ENCODE assay signal across 22 cellular contexts in the genomic region with DNA sequence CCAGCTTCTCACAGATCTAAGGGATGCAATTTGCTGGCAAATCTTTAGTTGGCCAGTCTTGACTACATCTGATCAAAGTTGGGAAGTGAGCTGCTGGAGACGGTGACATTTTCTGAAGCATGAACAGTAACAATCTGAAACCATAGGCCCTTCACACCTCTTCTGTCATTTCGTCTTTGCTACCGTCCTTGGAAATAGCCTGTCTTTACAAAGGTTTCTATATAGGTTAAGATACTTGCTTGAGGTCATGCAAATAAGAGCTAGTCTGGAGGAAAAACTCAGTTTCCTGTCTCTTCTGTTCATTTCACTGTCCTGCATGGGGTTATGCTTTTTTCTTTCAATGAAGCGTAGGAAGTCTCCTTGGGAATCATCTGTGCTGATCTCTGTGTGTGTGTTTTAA.
DNase-seq lines count a peak whose midpoint lies in the region; ATAC-seq and TF ChIP-seq lines count a peak whose summit lies in the region.
"Had no signal": no experiment of that assay in that cellular context is flagged by ENCODE, and none has a peak within 500 bp of the region (broad histone marks: within the 10 kb centered on the region; RNA-seq: fewer than 3 reads in every experiment).

No MANE protein-coding gene starts in this region.

- peak; percentile 48 for DNase-seq in cerebellar cortex (ENCODE audit: low spot score)
- no peak for DNase-seq in cortex of kidney (lab: John Stamatoyannopoulos, UW)
- no peak for DNase-seq in inferior parietal cortex (ENCODE audit: extremely low spot score)
- DNase-seq: activated CD4-positive, CD25-positive, alpha-beta regulatory T cell treated with anti-CD3 and anti-CD28 coated beads, Interleukin-2, amount 50 U/mL, for 72 hours; activated naive CD8-positive, alpha-beta T cell treated with anti-CD3 and anti-CD28 coated beads, Interleukin-2, amount 10 ng/mL, durations not matched to agents 7 days and 5 days; DMS 273 treated with DMSO at 0.1 percent for 48 hours; GF-D8; hypothalamus; KBM-7; kidney; NCI-H1694 treated with DMSO at 0.1 percent for 48 hours; NCI-H226; occipital lobe; stimulated activated CD4-positive, alpha-beta T cell treated with anti-CD3 and anti-CD28 coated beads, Interleukin-12 subunit alpha, Interleukin-12 subunit beta, amount 100 ng/mL, for 4 hours; stimulated activated CD8-positive, alpha-beta memory T cell treated with anti-CD3 and anti-CD28 coated beads, Interleukin-4, amount 100 ng/mL, for 48 hours had no signal

- ATAC-seq in GM18502 (IDR thresholded peaks at IDR 0.05; ENCODE audit: poor library complexity, unreplicated experiment), result peak; percentile 74
- ATAC-seq in GM19468 (IDR thresholded peaks at IDR 0.05; ENCODE audit: extremely low read depth, unreplicated experiment), result peak; percentile 49
- ATAC-seq in HG03095 (IDR thresholded peaks at IDR 0.05; ENCODE audit: unreplicated experiment), result peak; percentile 62
- ATAC-seq in SK-N-SH treated with all-trans-retinoic acid at 6 μM for 48 hours, result no peak
- no peak for ATAC-seq in GM19035 (IDR thresholded peaks at IDR 0.05; ENCODE audit: unreplicated experiment)
- ATAC-seq: activated T-helper 17 cell treated with anti-CD3 and anti-CD28 coated beads, Interleukin-2, amount 50 U/mL, for 72 hours; Panc1 had no signal

TF ChIP-seq in SK-N-SH treated with all-trans-retinoic acid at 6 μM for 48 hours, 23 proteins besides CTCF, POLR2A, EP300 and RAD21:
- TF ChIP-seq ZNF8 (CRISPR knock-in tag; IDR thresholded peaks at IDR 0.05), result no peak
- TF ChIP-seq TCF4 (CRISPR knock-in tag; IDR thresholded peaks at IDR 0.05; ENCODE audit: borderline replicate concordance), result no peak
- TF ChIP-seq, protein P1, sequence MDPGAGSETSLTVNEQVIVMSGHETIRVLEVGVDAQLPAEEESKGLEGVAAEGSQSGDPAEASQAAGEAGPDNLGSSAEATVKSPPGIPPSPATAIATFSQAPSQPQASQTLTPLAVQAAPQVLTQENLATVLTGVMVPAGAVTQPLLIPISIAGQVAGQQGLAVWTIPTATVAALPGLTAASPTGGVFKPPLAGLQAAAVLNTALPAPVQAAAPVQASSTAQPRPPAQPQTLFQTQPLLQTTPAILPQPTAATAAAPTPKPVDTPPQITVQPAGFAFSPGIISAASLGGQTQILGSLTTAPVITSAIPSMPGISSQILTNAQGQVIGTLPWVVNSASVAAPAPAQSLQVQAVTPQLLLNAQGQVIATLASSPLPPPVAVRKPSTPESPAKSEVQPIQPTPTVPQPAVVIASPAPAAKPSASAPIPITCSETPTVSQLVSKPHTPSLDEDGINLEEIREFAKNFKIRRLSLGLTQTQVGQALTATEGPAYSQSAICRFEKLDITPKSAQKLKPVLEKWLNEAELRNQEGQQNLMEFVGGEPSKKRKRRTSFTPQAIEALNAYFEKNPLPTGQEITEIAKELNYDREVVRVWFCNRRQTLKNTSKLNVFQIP (CRISPR knock-in tag; IDR thresholded peaks at IDR 0.05; ENCODE audit: borderline replicate concordance, low read depth), result no peak
- no peak for TF ChIP-seq CSDC2 (CRISPR knock-in tag; IDR thresholded peaks at IDR 0.05)
- TF ChIP-seq ZNF70 (CRISPR knock-in tag; IDR thresholded peaks at IDR 0.05), result no peak
- TF ChIP-seq ZFP3 (CRISPR knock-in tag; IDR thresholded peaks at IDR 0.05), result no peak
- TF ChIP-seq, protein P2, sequence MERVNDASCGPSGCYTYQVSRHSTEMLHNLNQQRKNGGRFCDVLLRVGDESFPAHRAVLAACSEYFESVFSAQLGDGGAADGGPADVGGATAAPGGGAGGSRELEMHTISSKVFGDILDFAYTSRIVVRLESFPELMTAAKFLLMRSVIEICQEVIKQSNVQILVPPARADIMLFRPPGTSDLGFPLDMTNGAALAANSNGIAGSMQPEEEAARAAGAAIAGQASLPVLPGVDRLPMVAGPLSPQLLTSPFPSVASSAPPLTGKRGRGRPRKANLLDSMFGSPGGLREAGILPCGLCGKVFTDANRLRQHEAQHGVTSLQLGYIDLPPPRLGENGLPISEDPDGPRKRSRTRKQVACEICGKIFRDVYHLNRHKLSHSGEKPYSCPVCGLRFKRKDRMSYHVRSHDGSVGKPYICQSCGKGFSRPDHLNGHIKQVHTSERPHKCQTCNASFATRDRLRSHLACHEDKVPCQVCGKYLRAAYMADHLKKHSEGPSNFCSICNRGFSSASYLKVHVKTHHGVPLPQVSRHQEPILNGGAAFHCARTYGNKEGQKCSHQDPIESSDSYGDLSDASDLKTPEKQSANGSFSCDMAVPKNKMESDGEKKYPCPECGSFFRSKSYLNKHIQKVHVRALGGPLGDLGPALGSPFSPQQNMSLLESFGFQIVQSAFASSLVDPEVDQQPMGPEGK (CRISPR knock-in tag; IDR thresholded peaks at IDR 0.05; ENCODE audit: borderline replicate concordance), result no peak
- TF ChIP-seq TOX (CRISPR knock-in tag; IDR thresholded peaks at IDR 0.05; ENCODE audit: borderline replicate concordance), result no peak
- no peak for TF ChIP-seq ZC3H10 (CRISPR knock-in tag; IDR thresholded peaks at IDR 0.05)
- TF ChIP-seq, protein P3, sequence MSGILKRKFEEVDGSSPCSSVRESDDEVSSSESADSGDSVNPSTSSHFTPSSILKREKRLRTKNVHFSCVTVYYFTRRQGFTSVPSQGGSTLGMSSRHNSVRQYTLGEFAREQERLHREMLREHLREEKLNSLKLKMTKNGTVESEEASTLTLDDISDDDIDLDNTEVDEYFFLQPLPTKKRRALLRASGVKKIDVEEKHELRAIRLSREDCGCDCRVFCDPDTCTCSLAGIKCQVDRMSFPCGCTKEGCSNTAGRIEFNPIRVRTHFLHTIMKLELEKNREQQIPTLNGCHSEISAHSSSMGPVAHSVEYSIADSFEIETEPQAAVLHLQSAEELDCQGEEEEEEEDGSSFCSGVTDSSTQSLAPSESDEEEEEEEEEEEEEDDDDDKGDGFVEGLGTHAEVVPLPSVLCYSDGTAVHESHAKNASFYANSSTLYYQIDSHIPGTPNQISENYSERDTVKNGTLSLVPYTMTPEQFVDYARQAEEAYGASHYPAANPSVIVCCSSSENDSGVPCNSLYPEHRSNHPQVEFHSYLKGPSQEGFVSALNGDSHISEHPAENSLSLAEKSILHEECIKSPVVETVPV (CRISPR knock-in tag; IDR thresholded peaks at IDR 0.05), result no peak
- no peak for TF ChIP-seq ZNF565 (CRISPR knock-in tag; conservative IDR thresholded peaks at IDR 0.05; ENCODE audit: low read depth)
- TF ChIP-seq BACH2 (CRISPR knock-in tag; IDR thresholded peaks at IDR 0.05; ENCODE audit: borderline replicate concordance), result no peak

Comparison
In these comparisons a context has a peak if more than half of its experiments do, and no peak if none do; other contexts are left out.
1. ATAC-seq: peak in GM18502 (single experiment), GM19468 (single experiment) and HG03095 (single experiment); none in SK-N-SH treated with all-trans-retinoic acid at 6 μM for 48 hours (single experiment) and GM19035 (single experiment).